ENCODE assay signal across 1 cellular context in the genomic region with DNA sequence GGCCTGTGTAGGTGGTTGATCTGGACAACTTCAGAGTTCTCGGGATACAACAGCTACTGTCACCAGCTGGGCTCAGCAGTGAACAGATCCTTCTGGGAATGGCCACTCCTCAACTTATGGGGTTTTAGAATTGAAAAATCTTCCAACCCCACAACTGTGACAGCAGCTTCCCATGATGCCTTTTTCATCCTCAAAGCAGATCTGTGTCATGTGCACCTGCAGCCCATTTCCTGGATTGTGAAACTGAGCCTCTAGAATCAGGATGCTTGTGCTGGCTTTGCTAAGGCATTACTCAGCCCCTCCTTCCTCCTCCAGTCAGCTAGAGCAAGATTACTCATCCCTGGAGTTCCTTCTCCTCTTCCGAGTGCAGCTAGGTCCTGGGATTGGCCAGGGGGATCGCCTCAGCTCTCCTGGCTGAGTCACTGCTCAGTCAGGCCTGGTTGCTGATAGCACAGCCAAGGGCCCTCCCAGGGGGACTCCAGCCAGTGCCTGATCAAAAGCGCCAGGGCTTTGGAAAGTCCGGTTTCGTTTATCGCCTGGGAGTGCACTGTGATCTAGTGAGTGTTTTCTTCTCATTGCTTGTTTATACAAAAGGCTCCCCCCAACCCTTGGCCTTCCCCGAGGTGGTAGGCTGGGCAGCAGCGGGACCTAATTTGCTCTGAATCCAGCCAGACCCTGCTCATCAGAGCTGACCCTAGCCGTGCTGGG.
TF ChIP-seq lines count a peak whose summit lies in the region.

No MANE protein-coding gene starts in this region.

TF ChIP-seq in HepG2, 621 proteins besides CTCF, POLR2A, EP300 and RAD21 (continued from another document and continues in another):
- TF ChIP-seq, protein P1, sequence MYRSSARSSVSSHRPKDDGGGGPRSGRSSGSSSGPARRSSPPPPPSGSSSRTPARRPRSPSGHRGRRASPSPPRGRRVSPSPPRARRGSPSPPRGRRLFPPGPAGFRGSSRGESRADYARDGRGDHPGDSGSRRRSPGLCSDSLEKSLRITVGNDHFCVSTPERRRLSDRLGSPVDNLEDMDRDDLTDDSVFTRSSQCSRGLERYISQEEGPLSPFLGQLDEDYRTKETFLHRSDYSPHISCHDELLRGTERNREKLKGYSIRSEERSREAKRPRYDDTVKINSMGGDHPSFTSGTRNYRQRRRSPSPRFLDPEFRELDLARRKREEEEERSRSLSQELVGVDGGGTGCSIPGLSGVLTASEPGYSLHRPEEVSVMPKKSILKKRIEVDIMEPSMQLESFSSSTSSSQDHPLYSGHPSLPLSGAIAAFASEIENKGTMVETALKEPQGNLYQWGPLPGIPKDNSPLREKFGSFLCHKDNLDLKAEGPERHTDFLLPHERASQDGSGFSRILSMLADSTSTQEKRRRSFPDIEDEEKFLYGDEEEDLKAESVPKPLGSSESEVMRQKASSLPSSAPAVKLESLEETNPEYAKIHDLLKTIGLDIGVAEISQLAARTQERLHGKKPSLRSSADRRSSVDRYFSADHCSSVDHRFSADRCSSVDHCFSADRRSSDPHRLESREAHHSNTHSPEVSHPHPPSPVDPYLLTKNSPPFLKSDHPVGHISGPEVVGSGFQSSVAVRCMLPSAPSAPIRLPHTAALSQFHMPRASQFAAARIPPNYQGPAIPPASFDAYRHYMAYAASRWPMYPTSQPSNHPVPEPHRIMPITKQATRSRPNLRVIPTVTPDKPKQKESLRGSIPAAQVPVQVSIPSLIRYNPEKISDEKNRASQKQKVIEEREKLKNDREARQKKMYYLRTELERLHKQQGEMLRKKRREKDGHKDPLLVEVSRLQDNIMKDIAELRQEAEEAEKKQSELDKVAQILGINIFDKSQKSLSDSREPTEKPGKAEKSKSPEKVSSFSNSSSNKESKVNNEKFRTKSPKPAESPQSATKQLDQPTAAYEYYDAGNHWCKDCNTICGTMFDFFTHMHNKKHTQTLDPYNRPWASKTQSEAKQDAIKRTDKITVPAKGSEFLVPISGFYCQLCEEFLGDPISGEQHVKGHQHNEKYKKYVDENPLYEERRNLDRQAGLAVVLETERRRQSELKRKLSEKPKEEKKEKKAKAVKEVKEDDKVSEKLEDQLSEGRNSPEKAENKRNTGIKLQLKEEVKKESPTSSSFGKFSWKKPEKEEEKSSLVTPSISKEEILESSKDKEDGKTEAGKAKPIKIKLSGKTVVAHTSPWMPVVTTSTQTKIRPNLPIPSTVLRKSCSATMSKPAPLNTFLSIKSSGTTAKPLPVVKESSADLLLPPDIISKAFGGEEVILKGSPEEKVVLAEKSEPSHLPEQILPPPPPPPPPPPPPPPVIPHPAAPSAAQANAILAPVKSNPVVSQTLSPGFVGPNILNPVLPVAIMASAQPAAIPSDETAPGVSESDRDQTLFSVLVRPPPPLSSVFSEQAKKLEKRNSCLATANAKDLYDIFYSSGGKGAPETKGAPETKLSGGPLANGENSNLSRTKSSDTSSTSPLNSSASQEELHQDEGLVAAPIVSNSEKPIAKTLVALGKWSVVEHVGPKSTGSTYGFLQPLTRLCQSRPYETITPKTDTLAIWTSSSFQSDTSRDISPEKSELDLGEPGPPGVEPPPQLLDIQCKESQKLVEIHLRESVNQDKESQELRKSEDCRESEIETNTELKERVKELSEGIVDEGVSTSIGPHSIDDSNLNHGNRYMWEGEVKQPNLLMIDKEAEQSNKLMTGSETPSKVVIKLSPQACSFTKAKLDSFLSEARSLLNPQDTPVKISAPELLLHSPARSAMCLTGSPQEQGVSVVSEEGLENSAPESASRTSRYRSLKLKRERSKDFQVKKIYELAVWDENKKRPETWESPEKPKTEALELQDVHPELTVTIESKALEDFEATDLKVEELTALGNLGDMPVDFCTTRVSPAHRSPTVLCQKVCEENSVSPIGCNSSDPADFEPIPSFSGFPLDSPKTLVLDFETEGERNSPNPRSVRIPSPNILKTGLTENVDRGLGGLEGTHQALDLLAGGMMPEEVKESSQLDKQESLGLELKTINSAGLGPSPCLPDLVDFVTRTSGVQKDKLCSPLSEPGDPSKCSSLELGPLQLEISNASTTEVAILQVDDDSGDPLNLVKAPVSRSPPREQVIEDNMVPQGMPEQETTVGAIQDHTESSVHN (CRISPR knock-in tag; IDR thresholded peaks at IDR 0.05) = peak; percentile 60; the same call in 1 of the 2 replicates
- TF ChIP-seq ZKSCAN1 (IDR thresholded peaks at IDR 0.05; ENCODE audit: low read length) (peak; percentile 69; the same call in 1 of the 2 replicates), MXI1 (IDR thresholded peaks at IDR 0.05; ENCODE audit: borderline replicate concordance, low read depth, low read length) (peak; percentile 85; the same call in 2 of the 3 replicates), ZMYM4 (CRISPR knock-in tag; IDR thresholded peaks at IDR 0.05) (peak; percentile 69), ONECUT2 (CRISPR knock-in tag; IDR thresholded peaks at IDR 0.05) (no peak), ZNF34 (CRISPR knock-in tag; IDR thresholded peaks at IDR 0.05; ENCODE audit: borderline replicate concordance) (no peak), ZNF446 (CRISPR knock-in tag; IDR thresholded peaks at IDR 0.05) (no peak), RARA (CRISPR knock-in tag; IDR thresholded peaks at IDR 0.05) (peak; percentile 27), IKZF1 (IDR thresholded peaks at IDR 0.05) (no peak), ISL2 (CRISPR knock-in tag; IDR thresholded peaks at IDR 0.05) (no peak), ZNF670 (CRISPR knock-in tag; IDR thresholded peaks at IDR 0.05; ENCODE audit: borderline replicate concordance) (0 out of 2 replicates have a peak, but pooled peaks have one; percentile 87), ZNF343 (CRISPR knock-in tag; IDR thresholded peaks at IDR 0.05) (0 out of 2 replicates have a peak, but pooled peaks have one; percentile 44), KDM2A (CRISPR knock-in tag; IDR thresholded peaks at IDR 0.05; ENCODE audit: borderline replicate concordance, low read depth) (peak; percentile 92), KLF15 (CRISPR knock-in tag; IDR thresholded peaks at IDR 0.05; ENCODE audit: borderline replicate concordance) (no peak), IRX3 (CRISPR knock-in tag; IDR thresholded peaks at IDR 0.05; ENCODE audit: borderline replicate concordance, low read depth) (no peak; the same call in 1 of the 2 replicates), SALL1 (CRISPR knock-in tag; IDR thresholded peaks at IDR 0.05) (peak; percentile 80), ZNF12 (CRISPR knock-in tag; IDR thresholded peaks at IDR 0.05) (peak; percentile 26; the same call in 1 of the 2 replicates), CEBPG (CRISPR knock-in tag; IDR thresholded peaks at IDR 0.05) (peak; percentile 54), ZNF598 (CRISPR knock-in tag; IDR thresholded peaks at IDR 0.05; ENCODE audit: borderline replicate concordance) (peak; percentile 84), FOXK1 (CRISPR knock-in tag; IDR thresholded peaks at IDR 0.05; ENCODE audit: borderline replicate concordance, low read depth) (peak; percentile 69; the same call in 1 of the 2 replicates), REXO4 (CRISPR knock-in tag; IDR thresholded peaks at IDR 0.05; ENCODE audit: borderline replicate concordance) (no peak), NFYC (CRISPR knock-in tag; IDR thresholded peaks at IDR 0.05) (peak; percentile 71), ZNF101 (CRISPR knock-in tag; IDR thresholded peaks at IDR 0.05; ENCODE audit: borderline replicate concordance, low read depth) (no peak), TOE1 (CRISPR knock-in tag; IDR thresholded peaks at IDR 0.05) (no peak), SMAD9 (CRISPR knock-in tag; IDR thresholded peaks at IDR 0.05) (no peak), ZNF589 (CRISPR knock-in tag; conservative IDR thresholded peaks at IDR 0.05) (no peak), GATA4 (IDR thresholded peaks at IDR 0.05; ENCODE audit: borderline replicate concordance, low read depth) (no peak), POLR2AphosphoS2 (IDR thresholded peaks at IDR 0.05; ENCODE audit: low read depth, low read length) (no peak)
- TF ChIP-seq, protein P2, sequence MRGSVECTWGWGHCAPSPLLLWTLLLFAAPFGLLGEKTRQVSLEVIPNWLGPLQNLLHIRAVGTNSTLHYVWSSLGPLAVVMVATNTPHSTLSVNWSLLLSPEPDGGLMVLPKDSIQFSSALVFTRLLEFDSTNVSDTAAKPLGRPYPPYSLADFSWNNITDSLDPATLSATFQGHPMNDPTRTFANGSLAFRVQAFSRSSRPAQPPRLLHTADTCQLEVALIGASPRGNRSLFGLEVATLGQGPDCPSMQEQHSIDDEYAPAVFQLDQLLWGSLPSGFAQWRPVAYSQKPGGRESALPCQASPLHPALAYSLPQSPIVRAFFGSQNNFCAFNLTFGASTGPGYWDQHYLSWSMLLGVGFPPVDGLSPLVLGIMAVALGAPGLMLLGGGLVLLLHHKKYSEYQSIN (CRISPR knock-in tag; IDR thresholded peaks at IDR 0.05; ENCODE audit: borderline replicate concordance) = no peak
- TF ChIP-seq, protein P3, sequence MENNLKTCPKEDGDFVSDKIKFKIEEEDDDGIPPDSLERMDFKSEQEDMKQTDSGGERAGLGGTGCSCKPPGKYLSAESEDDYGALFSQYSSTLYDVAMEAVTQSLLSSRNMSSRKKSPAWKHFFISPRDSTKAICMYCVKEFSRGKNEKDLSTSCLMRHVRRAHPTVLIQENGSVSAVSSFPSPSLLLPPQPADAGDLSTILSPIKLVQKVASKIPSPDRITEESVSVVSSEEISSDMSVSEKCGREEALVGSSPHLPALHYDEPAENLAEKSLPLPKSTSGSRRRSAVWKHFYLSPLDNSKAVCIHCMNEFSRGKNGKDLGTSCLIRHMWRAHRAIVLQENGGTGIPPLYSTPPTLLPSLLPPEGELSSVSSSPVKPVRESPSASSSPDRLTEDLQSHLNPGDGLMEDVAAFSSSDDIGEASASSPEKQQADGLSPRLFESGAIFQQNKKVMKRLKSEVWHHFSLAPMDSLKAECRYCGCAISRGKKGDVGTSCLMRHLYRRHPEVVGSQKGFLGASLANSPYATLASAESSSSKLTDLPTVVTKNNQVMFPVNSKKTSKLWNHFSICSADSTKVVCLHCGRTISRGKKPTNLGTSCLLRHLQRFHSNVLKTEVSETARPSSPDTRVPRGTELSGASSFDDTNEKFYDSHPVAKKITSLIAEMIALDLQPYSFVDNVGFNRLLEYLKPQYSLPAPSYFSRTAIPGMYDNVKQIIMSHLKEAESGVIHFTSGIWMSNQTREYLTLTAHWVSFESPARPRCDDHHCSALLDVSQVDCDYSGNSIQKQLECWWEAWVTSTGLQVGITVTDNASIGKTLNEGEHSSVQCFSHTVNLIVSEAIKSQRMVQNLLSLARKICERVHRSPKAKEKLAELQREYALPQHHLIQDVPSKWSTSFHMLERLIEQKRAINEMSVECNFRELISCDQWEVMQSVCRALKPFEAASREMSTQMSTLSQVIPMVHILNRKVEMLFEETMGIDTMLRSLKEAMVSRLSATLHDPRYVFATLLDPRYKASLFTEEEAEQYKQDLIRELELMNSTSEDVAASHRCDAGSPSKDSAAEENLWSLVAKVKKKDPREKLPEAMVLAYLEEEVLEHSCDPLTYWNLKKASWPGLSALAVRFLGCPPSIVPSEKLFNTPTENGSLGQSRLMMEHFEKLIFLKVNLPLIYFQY (CRISPR knock-in tag; IDR thresholded peaks at IDR 0.05; ENCODE audit: borderline replicate concordance) = peak; percentile 35; the same call in 1 of the 2 replicates
- TF ChIP-seq, protein P4, sequence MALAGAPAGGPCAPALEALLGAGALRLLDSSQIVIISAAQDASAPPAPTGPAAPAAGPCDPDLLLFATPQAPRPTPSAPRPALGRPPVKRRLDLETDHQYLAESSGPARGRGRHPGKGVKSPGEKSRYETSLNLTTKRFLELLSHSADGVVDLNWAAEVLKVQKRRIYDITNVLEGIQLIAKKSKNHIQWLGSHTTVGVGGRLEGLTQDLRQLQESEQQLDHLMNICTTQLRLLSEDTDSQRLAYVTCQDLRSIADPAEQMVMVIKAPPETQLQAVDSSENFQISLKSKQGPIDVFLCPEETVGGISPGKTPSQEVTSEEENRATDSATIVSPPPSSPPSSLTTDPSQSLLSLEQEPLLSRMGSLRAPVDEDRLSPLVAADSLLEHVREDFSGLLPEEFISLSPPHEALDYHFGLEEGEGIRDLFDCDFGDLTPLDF (CRISPR knock-in tag; IDR thresholded peaks at IDR 0.05) = no peak
- TF ChIP-seq, protein P5, sequence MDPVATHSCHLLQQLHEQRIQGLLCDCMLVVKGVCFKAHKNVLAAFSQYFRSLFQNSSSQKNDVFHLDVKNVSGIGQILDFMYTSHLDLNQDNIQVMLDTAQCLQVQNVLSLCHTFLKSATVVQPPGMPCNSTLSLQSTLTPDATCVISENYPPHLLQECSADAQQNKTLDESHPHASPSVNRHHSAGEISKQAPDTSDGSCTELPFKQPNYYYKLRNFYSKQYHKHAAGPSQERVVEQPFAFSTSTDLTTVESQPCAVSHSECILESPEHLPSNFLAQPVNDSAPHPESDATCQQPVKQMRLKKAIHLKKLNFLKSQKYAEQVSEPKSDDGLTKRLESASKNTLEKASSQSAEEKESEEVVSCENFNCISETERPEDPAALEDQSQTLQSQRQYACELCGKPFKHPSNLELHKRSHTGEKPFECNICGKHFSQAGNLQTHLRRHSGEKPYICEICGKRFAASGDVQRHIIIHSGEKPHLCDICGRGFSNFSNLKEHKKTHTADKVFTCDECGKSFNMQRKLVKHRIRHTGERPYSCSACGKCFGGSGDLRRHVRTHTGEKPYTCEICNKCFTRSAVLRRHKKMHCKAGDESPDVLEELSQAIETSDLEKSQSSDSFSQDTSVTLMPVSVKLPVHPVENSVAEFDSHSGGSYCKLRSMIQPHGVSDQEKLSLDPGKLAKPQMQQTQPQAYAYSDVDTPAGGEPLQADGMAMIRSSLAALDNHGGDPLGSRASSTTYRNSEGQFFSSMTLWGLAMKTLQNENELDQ (CRISPR knock-in tag; IDR thresholded peaks at IDR 0.05; ENCODE audit: borderline replicate concordance) = no peak
- TF ChIP-seq, protein P6, sequence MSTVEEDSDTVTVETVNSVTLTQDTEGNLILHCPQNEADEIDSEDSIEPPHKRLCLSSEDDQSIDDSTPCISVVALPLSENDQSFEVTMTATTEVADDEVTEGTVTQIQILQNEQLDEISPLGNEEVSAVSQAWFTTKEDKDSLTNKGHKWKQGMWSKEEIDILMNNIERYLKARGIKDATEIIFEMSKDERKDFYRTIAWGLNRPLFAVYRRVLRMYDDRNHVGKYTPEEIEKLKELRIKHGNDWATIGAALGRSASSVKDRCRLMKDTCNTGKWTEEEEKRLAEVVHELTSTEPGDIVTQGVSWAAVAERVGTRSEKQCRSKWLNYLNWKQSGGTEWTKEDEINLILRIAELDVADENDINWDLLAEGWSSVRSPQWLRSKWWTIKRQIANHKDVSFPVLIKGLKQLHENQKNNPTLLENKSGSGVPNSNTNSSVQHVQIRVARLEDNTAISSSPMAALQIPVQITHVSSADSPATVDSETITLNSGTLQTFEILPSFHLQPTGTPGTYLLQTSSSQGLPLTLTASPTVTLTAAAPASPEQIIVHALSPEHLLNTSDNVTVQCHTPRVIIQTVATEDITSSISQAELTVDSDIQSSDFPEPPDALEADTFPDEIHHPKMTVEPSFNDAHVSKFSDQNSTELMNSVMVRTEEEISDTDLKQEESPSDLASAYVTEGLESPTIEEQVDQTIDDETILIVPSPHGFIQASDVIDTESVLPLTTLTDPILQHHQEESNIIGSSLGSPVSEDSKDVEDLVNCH (CRISPR knock-in tag; IDR thresholded peaks at IDR 0.05) = no peak
- TF ChIP-seq, protein P7, sequence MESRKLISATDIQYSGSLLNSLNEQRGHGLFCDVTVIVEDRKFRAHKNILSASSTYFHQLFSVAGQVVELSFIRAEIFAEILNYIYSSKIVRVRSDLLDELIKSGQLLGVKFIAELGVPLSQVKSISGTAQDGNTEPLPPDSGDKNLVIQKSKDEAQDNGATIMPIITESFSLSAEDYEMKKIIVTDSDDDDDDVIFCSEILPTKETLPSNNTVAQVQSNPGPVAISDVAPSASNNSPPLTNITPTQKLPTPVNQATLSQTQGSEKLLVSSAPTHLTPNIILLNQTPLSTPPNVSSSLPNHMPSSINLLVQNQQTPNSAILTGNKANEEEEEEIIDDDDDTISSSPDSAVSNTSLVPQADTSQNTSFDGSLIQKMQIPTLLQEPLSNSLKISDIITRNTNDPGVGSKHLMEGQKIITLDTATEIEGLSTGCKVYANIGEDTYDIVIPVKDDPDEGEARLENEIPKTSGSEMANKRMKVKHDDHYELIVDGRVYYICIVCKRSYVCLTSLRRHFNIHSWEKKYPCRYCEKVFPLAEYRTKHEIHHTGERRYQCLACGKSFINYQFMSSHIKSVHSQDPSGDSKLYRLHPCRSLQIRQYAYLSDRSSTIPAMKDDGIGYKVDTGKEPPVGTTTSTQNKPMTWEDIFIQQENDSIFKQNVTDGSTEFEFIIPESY (CRISPR knock-in tag; IDR thresholded peaks at IDR 0.05) = no peak; the same call in none of the 2 replicates
